1 cellular context compared by ENCODE assay signal in the genomic region with DNA sequence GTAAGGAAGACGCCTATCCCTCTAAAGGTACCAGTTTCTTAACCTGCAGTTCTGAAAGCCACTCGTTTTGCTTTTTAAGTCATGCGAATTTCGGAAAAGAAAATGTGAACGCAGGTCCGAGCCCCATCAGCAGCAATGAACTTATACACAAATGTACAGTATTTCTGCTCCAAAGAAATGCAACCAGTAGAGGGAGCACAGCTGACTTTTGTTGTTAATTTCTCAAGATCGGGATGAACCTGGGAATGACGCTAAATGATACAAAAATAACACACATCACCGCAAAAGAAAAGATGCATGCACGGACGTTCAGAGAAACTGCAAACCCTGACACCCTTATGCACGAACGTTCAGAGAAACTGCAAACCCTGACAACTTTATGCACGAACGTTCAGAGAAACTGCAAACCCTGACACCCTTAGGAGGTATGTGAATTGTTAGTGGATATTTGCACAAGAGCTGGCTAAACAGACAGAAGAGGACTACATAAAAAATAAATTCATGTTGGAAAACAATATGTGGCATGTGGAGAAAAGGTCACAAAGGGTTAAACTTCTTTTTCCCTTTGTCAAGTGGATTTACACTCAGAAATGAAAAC.
TF ChIP-seq lines count a peak whose summit lies in the region.

No MANE protein-coding gene starts in this region.

TF ChIP-seq in IMR-90, 13 proteins besides CTCF, POLR2A, EP300 and RAD21 (continued from another document):
- TF ChIP-seq, protein P1, sequence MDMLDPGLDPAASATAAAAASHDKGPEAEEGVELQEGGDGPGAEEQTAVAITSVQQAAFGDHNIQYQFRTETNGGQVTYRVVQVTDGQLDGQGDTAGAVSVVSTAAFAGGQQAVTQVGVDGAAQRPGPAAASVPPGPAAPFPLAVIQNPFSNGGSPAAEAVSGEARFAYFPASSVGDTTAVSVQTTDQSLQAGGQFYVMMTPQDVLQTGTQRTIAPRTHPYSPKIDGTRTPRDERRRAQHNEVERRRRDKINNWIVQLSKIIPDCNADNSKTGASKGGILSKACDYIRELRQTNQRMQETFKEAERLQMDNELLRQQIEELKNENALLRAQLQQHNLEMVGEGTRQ (IDR thresholded peaks at IDR 0.05; ENCODE audit: low read depth, low read length), result no peak
